ENCODE assay signal across 26 cellular contexts in genomic region chr3:127578168-127578567, GRCh38.
"Had no signal": no experiment of that assay in that cellular context is flagged by ENCODE, and none has a peak within 500 bp of the region (broad histone marks: within the 10 kb centered on the region; RNA-seq: fewer than 3 reads in every experiment).

No MANE protein-coding gene starts in this region.

- H3K27ac ChIP-seq: left ventricle myocardium inferior, right atrium auricular region, skin epidermis, suprapubic skin, thoracic aorta, tibial artery, upper lobe of right lung had no signal

- DNase-seq: hypothalamus; islet precursor cell; left ventricle myocardium inferior; mesendoderm; mucosa of descending colon; naive thymus-derived CD4-positive, alpha-beta T cell; nucleus accumbens; stimulated activated CD4-positive, alpha-beta T cell treated with anti-CD3 and anti-CD28 coated beads, Interleukin-12 subunit alpha, Interleukin-12 subunit beta, amount 100 ng/mL, for 4 hours; stimulated activated CD4-positive, alpha-beta T cell treated with anti-CD3 and anti-CD28 coated beads, Interleukin-15, amount 100 ng/mL, for 24 hours; stimulated activated CD4-positive, alpha-beta T cell treated with anti-CD3 and anti-CD28 coated beads, Interleukin-2, amount 100 ng/mL, for 24 hours; stimulated activated CD4-positive, alpha-beta T cell treated with anti-CD3 and anti-CD28 coated beads, Interleukin-4, amount 100 ng/mL, for 1 hour; stimulated activated naive CD4-positive, alpha-beta T cell; tibial artery; trophoblast cell; upper lobe of right lung had no signal

- H3K9me3 Mint-ChIP-seq: mesothelial cell of epicardium; naive thymus-derived CD4-positive, alpha-beta T cell; natural killer cell treated with Interleukin-12 subunit alpha and Interleukin-12 subunit beta and Interleukin-15 and Interleukin-18, amount 100 ng/mL, for 72 hours; stimulated activated naive CD8-positive, alpha-beta T cell treated with anti-CD3 and anti-CD28 coated beads, Interleukin-15, Interleukin-2, amounts not matched to agents 100 ng/mL and 50 ng/mL, for 24 hours had no signal

- H3K9me3 ChIP-seq: left ventricle myocardium inferior, mucosa of descending colon, right atrium auricular region, suprapubic skin, thoracic aorta, tibial artery, upper lobe of right lung had no signal

- H3K27ac Mint-ChIP-seq: mesothelial cell of epicardium; natural killer cell treated with Interleukin-12 subunit alpha and Interleukin-12 subunit beta and Interleukin-15 and Interleukin-18, amount 100 ng/mL, for 72 hours; progenitor cell of endocrine pancreas; stimulated activated naive CD8-positive, alpha-beta T cell treated with anti-CD3 and anti-CD28 coated beads, Interleukin-15, Interleukin-2, amounts not matched to agents 100 ng/mL and 50 ng/mL, for 24 hours had no signal

- H3K27me3 ChIP-seq: right atrium auricular region, suprapubic skin, tibial artery, upper lobe of right lung had no signal

- H3K4me3 ChIP-seq: left ventricle myocardium inferior, lung, mucosa of descending colon, right atrium auricular region, skin epidermis, suprapubic skin, thoracic aorta, tibial artery, upper lobe of right lung had no signal

- H3K36me3 Mint-ChIP-seq: natural killer cell treated with Interleukin-12 subunit alpha and Interleukin-12 subunit beta and Interleukin-15 and Interleukin-18, amount 100 ng/mL, for 72 hours had no signal

- H3K4me3 Mint-ChIP-seq: mesothelial cell of epicardium; naive thymus-derived CD4-positive, alpha-beta T cell; natural killer cell treated with Interleukin-12 subunit alpha and Interleukin-12 subunit beta and Interleukin-15 and Interleukin-18, amount 100 ng/mL, for 72 hours; stimulated activated naive CD8-positive, alpha-beta T cell treated with anti-CD3 and anti-CD28 coated beads, Interleukin-15, Interleukin-2, amounts not matched to agents 100 ng/mL and 50 ng/mL, for 24 hours had no signal

- FAIRE-seq: urothelium cell line had no signal

- ATAC-seq: mucosa of descending colon; naive thymus-derived CD4-positive, alpha-beta T cell; natural killer cell treated with Interleukin-12 subunit alpha and Interleukin-12 subunit beta and Interleukin-15 and Interleukin-18, amount 100 ng/mL, for 72 hours; sciatic nerve; upper lobe of right lung had no signal

- H3K27me3 Mint-ChIP-seq: naive thymus-derived CD4-positive, alpha-beta T cell; natural killer cell treated with Interleukin-12 subunit alpha and Interleukin-12 subunit beta and Interleukin-15 and Interleukin-18, amount 100 ng/mL, for 72 hours; progenitor cell of endocrine pancreas; stimulated activated naive CD8-positive, alpha-beta T cell treated with anti-CD3 and anti-CD28 coated beads, Interleukin-15, Interleukin-2, amounts not matched to agents 100 ng/mL and 50 ng/mL, for 24 hours had no signal
